8 cellular contexts compared by ENCODE assay signal in the genomic region with DNA sequence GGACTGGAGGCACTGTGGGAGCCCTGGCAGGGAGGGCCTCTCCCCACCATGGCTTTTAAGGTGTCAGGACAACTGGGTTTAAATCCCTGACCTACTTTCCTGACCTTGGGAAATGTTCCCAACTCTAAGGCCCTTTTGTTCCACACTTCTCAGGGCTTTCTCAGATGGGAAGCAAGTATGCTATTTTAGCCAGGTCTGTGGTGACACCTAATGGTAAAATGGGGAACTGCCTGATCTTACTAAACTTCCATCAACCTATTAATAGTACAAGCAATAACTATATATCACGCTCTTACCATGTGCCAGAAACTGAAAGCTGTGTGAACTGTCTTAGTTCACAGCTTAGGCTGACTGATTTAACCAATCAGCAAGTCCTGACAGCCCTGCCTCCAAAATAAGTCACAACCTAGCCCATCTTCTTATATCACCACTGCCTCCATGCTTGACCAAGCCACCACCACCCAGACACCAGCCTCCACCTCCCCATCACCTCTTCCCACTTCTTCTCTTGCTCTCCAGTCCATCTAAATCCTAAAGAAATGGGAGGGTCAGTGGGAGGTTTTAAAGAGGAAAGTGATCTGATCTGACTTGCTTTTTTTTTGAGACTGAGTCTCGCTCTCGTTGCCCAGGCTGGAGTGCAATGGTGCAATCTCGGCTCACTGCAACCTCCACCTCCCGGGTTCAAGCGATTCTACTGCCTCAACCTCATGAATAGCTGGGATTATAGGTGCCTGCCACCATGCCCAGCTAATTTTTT. TPM values are rescaled to one million over a fixed set of nuclear protein-coding genes. Genes with fewer than 3 reads are reported as not detected.
DNase-seq lines count a peak whose midpoint lies in the region; ATAC-seq and TF ChIP-seq lines count a peak whose summit lies in the region.

No MANE protein-coding gene starts in this region.

- DNase-seq in Daoy (ENCODE audit: low read depth) (peak; percentile 63), KBM-7 (peak; percentile 93), NOMO-1 treated with DMSO at 0.1 percent for 48 hours (lab: John Stamatoyannopoulos, UW; ENCODE audit: unreplicated experiment) (peak; percentile 81), fibroblast of the conjunctiva (ENCODE audit: low read depth) (peak; percentile 78), neural progenitor cell (ENCODE audit: low spot score) (peak; percentile 86)
- DNase-seq in activated T-cell treated with anti-CD3 and anti-CD28 coated beads, Interleukin-2, amount 50 U/mL, for 48 hours, result peak; percentile 36 to 48
- no peak for DNase-seq in NK-92 treated with Interleukin-12 subunit alpha and Interleukin-12 subunit beta, amount 100 ng/mL, for 24 hours (lab: John Stamatoyannopoulos, UW)

- peaks cover 7% of the 10 kb centered on the region for H3K27me3 Mint-ChIP-seq in neural progenitor cell (ENCODE audit: insufficient read depth, low read depth)

- no peaks in the 10 kb centered on the region for H3K36me3 Mint-ChIP-seq in neural progenitor cell

- H4K20me1 ChIP-seq in neural progenitor cell (ENCODE audit: low read depth), result no peaks in the 10 kb centered on the region

- H3K27ac ChIP-seq in neural progenitor cell, result no peak overlapping the region

- H3K9ac ChIP-seq in neural progenitor cell, result no peak overlapping the region

- H3F3A ChIP-seq in neural progenitor cell (ENCODE audit: low read depth), result peaks cover 5% of the 10 kb centered on the region

- H3K4me2 ChIP-seq in neural progenitor cell, result no peak overlapping the region

- H3K4me1 ChIP-seq in neural progenitor cell, result peaks cover 11% of the 10 kb centered on the region

- ATAC-seq in GM21717 (IDR thresholded peaks at IDR 0.05; ENCODE audit: unreplicated experiment), result peak; percentile 68

- no peaks in the 10 kb centered on the region for H3K9me3 Mint-ChIP-seq in neural progenitor cell

- peak overlapping the region; percentile 94 for H3K27ac Mint-ChIP-seq in neural progenitor cell

- in situ Hi-C loops in KBM-7 (cut with MboI; ENCODE audit: low pct_unique_long_range_greater_than_20kb, low sequenced_read_pairs), result loop anchor here (10.0 kb wide), 1 partner anchor 260 kb away; no protein-coding TSS in a partner anchor

- no peaks in the 10 kb centered on the region for H3K9me3 ChIP-seq in neural progenitor cell (ENCODE audit: low read depth)

- no peak overlapping the region for H2AFZ ChIP-seq in neural progenitor cell (replicated peaks)

- no peak overlapping the region for H3K4me3 Mint-ChIP-seq in neural progenitor cell

- H3K4me3 ChIP-seq in neural progenitor cell, result no peak overlapping the region

- H3K4me1 Mint-ChIP-seq in neural progenitor cell, result peaks cover 7% of the 10 kb centered on the region

- no peaks in the 10 kb centered on the region for H3K36me3 ChIP-seq in neural progenitor cell

- no peaks in the 10 kb centered on the region for H3K27me3 ChIP-seq in neural progenitor cell

- peak; percentile 94 for TF ChIP-seq CTCF in neural progenitor cell (IDR thresholded peaks at IDR 0.05)

- no peaks in the 10 kb centered on the region for H3K79me2 ChIP-seq in neural progenitor cell (ENCODE audit: low read depth)

RNA-seq across cellular contexts. Expression of a gene that starts 6.9 kb away (rescaled TPM):
- 29.1 and 32.6 TPM in 2 replicates for total RNA-seq in Daoy (2014; rRNA removed; shearing (Covaris generic))
- total RNA-seq in neural progenitor cell (ENCODE audit: low replicate concordance), result 46.4 and 74.3 TPM in 2 replicates

RNA-seq across cellular contexts. Expression of a gene that starts 13.5 kb away (rescaled TPM):
- not detected in 2 replicates for total RNA-seq in Daoy (2014; rRNA removed; shearing (Covaris generic))
- total RNA-seq in neural progenitor cell (ENCODE audit: low replicate concordance), result 0.37 TPM in 1 of 2 replicates, not detected in the other
